ENCODE assay signal across 1 cellular context in the genomic region with DNA sequence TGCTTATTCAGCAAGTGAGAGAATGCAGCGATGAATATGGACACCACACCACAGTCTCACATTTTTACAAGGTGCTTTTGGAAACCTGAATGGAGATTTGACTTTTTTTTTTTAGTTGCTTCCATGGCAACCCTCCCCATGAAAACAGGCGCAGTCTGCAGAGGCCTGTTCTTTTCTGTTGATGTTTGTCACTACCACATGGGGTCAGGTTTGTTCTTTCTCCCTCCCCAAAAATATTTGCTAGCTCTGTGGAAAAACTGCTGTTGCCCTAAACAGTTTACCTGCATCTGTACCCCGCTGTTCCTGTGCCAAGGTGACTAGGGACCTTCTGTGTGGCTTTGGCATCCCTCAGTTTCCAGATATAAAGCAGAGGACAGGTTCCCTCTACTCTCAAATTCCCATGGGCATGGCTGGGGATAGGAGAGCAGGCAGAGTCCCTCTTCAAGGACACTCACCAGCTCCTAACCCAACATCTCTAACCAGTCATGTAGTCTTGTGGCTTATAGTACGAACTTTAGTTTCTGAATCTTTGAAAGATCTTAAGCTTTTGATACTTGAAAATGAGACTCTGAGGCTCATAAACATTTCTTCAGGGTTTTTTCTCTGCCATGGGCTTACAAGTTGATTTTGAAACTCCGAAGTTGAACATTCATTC.
TF ChIP-seq lines count a peak whose summit lies in the region.

No MANE protein-coding gene starts in this region.

TF ChIP-seq in HCT116, 20 proteins besides CTCF, POLR2A, EP300 and RAD21 (continued from another document):
- TF ChIP-seq, protein P1, sequence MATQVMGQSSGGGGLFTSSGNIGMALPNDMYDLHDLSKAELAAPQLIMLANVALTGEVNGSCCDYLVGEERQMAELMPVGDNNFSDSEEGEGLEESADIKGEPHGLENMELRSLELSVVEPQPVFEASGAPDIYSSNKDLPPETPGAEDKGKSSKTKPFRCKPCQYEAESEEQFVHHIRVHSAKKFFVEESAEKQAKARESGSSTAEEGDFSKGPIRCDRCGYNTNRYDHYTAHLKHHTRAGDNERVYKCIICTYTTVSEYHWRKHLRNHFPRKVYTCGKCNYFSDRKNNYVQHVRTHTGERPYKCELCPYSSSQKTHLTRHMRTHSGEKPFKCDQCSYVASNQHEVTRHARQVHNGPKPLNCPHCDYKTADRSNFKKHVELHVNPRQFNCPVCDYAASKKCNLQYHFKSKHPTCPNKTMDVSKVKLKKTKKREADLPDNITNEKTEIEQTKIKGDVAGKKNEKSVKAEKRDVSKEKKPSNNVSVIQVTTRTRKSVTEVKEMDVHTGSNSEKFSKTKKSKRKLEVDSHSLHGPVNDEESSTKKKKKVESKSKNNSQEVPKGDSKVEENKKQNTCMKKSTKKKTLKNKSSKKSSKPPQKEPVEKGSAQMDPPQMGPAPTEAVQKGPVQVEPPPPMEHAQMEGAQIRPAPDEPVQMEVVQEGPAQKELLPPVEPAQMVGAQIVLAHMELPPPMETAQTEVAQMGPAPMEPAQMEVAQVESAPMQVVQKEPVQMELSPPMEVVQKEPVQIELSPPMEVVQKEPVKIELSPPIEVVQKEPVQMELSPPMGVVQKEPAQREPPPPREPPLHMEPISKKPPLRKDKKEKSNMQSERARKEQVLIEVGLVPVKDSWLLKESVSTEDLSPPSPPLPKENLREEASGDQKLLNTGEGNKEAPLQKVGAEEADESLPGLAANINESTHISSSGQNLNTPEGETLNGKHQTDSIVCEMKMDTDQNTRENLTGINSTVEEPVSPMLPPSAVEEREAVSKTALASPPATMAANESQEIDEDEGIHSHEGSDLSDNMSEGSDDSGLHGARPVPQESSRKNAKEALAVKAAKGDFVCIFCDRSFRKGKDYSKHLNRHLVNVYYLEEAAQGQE (IDR thresholded peaks at IDR 0.05; ENCODE audit: low read depth) = no peak
- no peak for TF ChIP-seq JUND (IDR thresholded peaks at IDR 0.05)
- TF ChIP-seq, protein P2, sequence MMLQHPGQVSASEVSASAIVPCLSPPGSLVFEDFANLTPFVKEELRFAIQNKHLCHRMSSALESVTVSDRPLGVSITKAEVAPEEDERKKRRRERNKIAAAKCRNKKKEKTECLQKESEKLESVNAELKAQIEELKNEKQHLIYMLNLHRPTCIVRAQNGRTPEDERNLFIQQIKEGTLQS (IDR thresholded peaks at IDR 0.05) = no peak
- TF ChIP-seq EGR1 (IDR thresholded peaks at IDR 0.05; ENCODE audit: low read depth) = no peak
- no peak for TF ChIP-seq SIN3A (IDR thresholded peaks at IDR 0.05; ENCODE audit: low read depth)
- no peak for TF ChIP-seq TCF7L2 (IDR thresholded peaks at IDR 0.05; ENCODE audit: borderline replicate concordance, extremely low read depth, insufficient read depth, insufficient read length)
- TF ChIP-seq SRF (IDR thresholded peaks at IDR 0.05; ENCODE audit: low read depth) = no peak
- no peak for TF ChIP-seq SP1 (IDR thresholded peaks at IDR 0.05; ENCODE audit: low read depth)
- TF ChIP-seq ZFX (IDR thresholded peaks at IDR 0.05) = no peak
- TF ChIP-seq EZH2 (IDR thresholded peaks at IDR 0.05) = no peak
